ENCODE assay signal across 14 cellular contexts in genomic region chr7:157234271-157234670, GRCh38.
DNase-seq lines count a peak whose midpoint lies in the region; TF ChIP-seq lines count a peak whose summit lies in the region.
"Had no signal": no experiment of that assay in that cellular context is flagged by ENCODE, and none has a peak within 500 bp of the region (broad histone marks: within the 10 kb centered on the region; RNA-seq: fewer than 3 reads in every experiment).

No MANE protein-coding gene starts in this region.

- H3K27ac ChIP-seq in GM23248, result peak overlapping the region; percentile 21
- H3K27ac ChIP-seq: BLaER1 treated with 17β-estradiol and CSF1 and Interleukin-3, amounts not matched to agents 10 nM and 100 nM; SK-N-MC had no signal

- peaks cover 42% of the 10 kb centered on the region for H3F3A ChIP-seq in GM23248 (ENCODE audit: insufficient read depth)

- no peak overlapping the region for H3K9ac ChIP-seq in GM23248
- no peak overlapping the region for H3K9ac ChIP-seq in adipocyte (ENCODE audit: low read length)
- H3K9ac ChIP-seq: BLaER1 treated with 17β-estradiol and CSF1 and Interleukin-3, amounts not matched to agents 10 nM and 100 nM had no signal

- peak overlapping the region; percentile 35 for H3K4me2 ChIP-seq in GM23248 (ENCODE audit: unreplicated experiment)
- H3K4me2 ChIP-seq: BLaER1 treated with 17β-estradiol and CSF1 and Interleukin-3, amounts not matched to agents 10 nM and 100 nM had no signal

- H3K9me3 ChIP-seq in GM23248 (ENCODE audit: low read depth) (no peaks in the 10 kb centered on the region), adipocyte (ENCODE audit: control insufficient read depth, low read length) (no peaks in the 10 kb centered on the region)
- H3K9me3 ChIP-seq: BLaER1 treated with 17β-estradiol and CSF1 and Interleukin-3, amounts not matched to agents 10 nM and 100 nM had no signal

- H3K4me1 ChIP-seq in GM23248 (ENCODE audit: insufficient read depth) (peaks cover 31% of the 10 kb centered on the region), adipocyte (ENCODE audit: control insufficient read depth, insufficient read depth, low read length) (peaks cover 21% of the 10 kb centered on the region)
- H3K4me1 ChIP-seq: BLaER1 treated with 17β-estradiol and CSF1 and Interleukin-3, amounts not matched to agents 10 nM and 100 nM had no signal

- in situ Hi-C loops in GM23248 (cut with MboI), result no loop called here

- H4K20me1 ChIP-seq in GM23248 (ENCODE audit: insufficient read depth), result peaks cover 9% of the 10 kb centered on the region; the same call in 1 of the 2 replicates

- DNase-seq in AG10803 (ENCODE audit: low read depth) (peak; percentile 91), GM23248 (peak; percentile 61), adipocyte (ENCODE audit: low read depth) (peak; percentile 37), fibroblast of the conjunctiva (ENCODE audit: low read depth) (peak; percentile 70), activated gamma-delta T cell treated with Interleukin-2 at 50 U/mL for 16 hours (no peak), MV-4-11 (lab: John Stamatoyannopoulos, UW) (no peak), NCI-H446 treated with DMSO at 0.1 percent for 48 hours (lab: John Stamatoyannopoulos, UW) (no peak)
- DNase-seq in activated effector memory CD4-positive, alpha-beta T cell treated with anti-CD3 and anti-CD28 coated beads, Interleukin-2, amount 50 U/mL, for 16 hours, result no peak
- DNase-seq: NCI-H1436 treated with DMSO at 0.1 percent for 48 hours, NCI-H2081 treated with DMSO at 0.1 percent for 48 hours, NCI-H226, NCI-H748 treated with DMSO at 0.1 percent for 48 hours had no signal

- no peak overlapping the region for H2AFZ ChIP-seq in GM23248

- no peaks in the 10 kb centered on the region for H3K27me3 ChIP-seq in GM23248 (replicated peaks; ENCODE audit: insufficient read depth)
- no peaks in the 10 kb centered on the region for H3K27me3 ChIP-seq in adipocyte (replicated peaks; ENCODE audit: control insufficient read depth, insufficient read depth, low read length)
- H3K27me3 ChIP-seq: BLaER1 treated with 17β-estradiol and CSF1 and Interleukin-3, amounts not matched to agents 10 nM and 100 nM had no signal

- no peak overlapping the region for H3K4me3 ChIP-seq in AG10803 (ENCODE audit: low read length)
- H3K4me3 ChIP-seq in GM23248, result no peak overlapping the region
- no peak overlapping the region for H3K4me3 ChIP-seq in adipocyte (ENCODE audit: low read length)
- H3K4me3 ChIP-seq: BLaER1 treated with 17β-estradiol and CSF1 and Interleukin-3, amounts not matched to agents 10 nM and 100 nM; SK-N-MC had no signal

- TF ChIP-seq CTCF in AG10803 (conservative IDR thresholded peaks at IDR 0.05; ENCODE audit: low read length), result no peak

- no peaks in the 10 kb centered on the region for H3K9me2 ChIP-seq in GM23248 (ENCODE audit: insufficient read depth)

- H3K36me3 ChIP-seq in GM23248 (ENCODE audit: low read depth) (peaks cover 24% of the 10 kb centered on the region), adipocyte (ENCODE audit: control insufficient read depth, insufficient read depth, low read length, severe bottlenecking) (peaks cover 50% of the 10 kb centered on the region)

- H3K79me2 ChIP-seq in GM23248 (ENCODE audit: insufficient read depth), result peaks cover 29% of the 10 kb centered on the region

- 24 to 30% methylated on average over 5 of the region's 5 CpGs for WGBS in GM23248 (ENCODE audit: low coverage in 1 of 2, low lambda C conversion rate in 2 of 2, missing lambda C conversion rate in 2 of 2), 2 experiments

Comparison
In these comparisons a context has a peak if more than half of its experiments do, and no peak if none do; other contexts are left out.
1. DNase-seq: peak in AG10803 (single experiment), GM23248 (single experiment), adipocyte (single experiment) and fibroblast of the conjunctiva (single experiment); none in activated gamma-delta T cell treated with Interleukin-2 at 50 U/mL for 16 hours (single experiment), MV-4-11 (single experiment), activated effector memory CD4-positive, alpha-beta T cell treated with anti-CD3 and anti-CD28 coated beads, Interleukin-2, amount 50 U/mL, for 16 hours (single experiment) and NCI-H446 treated with DMSO at 0.1 percent for 48 hours (single experiment).